ENCODE assay signal across 1 cellular context in the genomic region with DNA sequence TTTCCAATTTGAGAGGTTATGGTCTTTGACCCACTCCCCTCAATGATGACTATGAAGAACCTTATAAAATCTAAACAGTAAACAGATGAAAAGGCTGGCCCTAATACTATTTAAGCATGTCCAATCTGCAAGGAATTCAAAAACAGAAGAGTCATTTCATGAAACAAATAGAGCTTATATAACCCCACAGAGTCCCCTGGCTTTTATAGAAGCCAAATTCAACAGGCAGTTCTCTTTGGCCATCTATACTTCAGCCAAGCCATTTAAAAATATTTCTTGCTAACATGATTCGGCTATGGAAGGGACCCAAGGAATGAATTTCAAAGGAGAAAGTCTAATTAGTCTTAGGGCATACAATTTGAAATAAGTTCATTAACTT.
TF ChIP-seq lines count a peak whose summit lies in the region.

No MANE protein-coding gene starts in this region.

TF ChIP-seq in WTC11, 78 proteins besides CTCF, POLR2A, EP300 and RAD21:
- TF ChIP-seq, protein P1, sequence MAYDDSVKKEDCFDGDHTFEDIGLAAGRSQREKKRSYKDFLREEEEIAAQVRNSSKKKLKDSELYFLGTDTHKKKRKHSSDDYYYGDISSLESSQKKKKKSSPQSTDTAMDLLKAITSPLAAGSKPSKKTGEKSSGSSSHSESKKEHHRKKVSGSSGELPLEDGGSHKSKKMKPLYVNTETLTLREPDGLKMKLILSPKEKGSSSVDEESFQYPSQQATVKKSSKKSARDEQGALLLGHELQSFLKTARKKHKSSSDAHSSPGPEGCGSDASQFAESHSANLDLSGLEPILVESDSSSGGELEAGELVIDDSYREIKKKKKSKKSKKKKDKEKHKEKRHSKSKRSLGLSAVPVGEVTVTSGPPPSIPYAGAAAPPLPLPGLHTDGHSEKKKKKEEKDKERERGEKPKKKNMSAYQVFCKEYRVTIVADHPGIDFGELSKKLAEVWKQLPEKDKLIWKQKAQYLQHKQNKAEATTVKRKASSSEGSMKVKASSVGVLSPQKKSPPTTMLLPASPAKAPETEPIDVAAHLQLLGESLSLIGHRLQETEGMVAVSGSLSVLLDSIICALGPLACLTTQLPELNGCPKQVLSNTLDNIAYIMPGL (CRISPR knock-in tag; IDR thresholded peaks at IDR 0.05) = no peak
- no peak for TF ChIP-seq FOXP1 (CRISPR knock-in tag; IDR thresholded peaks at IDR 0.05; ENCODE audit: borderline replicate concordance)
- no peak for TF ChIP-seq ZNF121 (CRISPR knock-in tag; IDR thresholded peaks at IDR 0.05)
- TF ChIP-seq ZNF263 (CRISPR knock-in tag; IDR thresholded peaks at IDR 0.05; ENCODE audit: low read depth) = no peak
- no peak for TF ChIP-seq PREB (CRISPR knock-in tag; IDR thresholded peaks at IDR 0.05; ENCODE audit: borderline replicate concordance)
- no peak for TF ChIP-seq ETV6 (CRISPR knock-in tag; IDR thresholded peaks at IDR 0.05)
- TF ChIP-seq IRF1 (CRISPR knock-in tag; IDR thresholded peaks at IDR 0.05) = no peak
- TF ChIP-seq NR3C1 (CRISPR knock-in tag; conservative IDR thresholded peaks at IDR 0.05; ENCODE audit: low read depth) = no peak
- TF ChIP-seq HMGA2 (CRISPR knock-in tag; IDR thresholded peaks at IDR 0.05) = no peak
- TF ChIP-seq RORB (CRISPR knock-in tag; IDR thresholded peaks at IDR 0.05) = no peak
- TF ChIP-seq, protein P2, sequence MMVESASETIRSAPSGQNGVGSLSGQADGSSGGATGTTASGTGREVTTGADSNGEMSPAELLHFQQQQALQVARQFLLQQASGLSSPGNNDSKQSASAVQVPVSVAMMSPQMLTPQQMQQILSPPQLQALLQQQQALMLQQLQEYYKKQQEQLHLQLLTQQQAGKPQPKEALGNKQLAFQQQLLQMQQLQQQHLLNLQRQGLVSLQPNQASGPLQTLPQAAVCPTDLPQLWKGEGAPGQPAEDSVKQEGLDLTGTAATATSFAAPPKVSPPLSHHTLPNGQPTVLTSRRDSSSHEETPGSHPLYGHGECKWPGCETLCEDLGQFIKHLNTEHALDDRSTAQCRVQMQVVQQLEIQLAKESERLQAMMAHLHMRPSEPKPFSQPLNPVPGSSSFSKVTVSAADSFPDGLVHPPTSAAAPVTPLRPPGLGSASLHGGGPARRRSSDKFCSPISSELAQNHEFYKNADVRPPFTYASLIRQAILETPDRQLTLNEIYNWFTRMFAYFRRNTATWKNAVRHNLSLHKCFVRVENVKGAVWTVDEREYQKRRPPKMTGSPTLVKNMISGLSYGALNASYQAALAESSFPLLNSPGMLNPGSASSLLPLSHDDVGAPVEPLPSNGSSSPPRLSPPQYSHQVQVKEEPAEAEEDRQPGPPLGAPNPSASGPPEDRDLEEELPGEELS (CRISPR knock-in tag; IDR thresholded peaks at IDR 0.05) = no peak
- no peak for TF ChIP-seq NFE2L1 (CRISPR knock-in tag; IDR thresholded peaks at IDR 0.05)
- no peak for TF ChIP-seq TEAD1 (CRISPR knock-in tag; IDR thresholded peaks at IDR 0.05)
- TF ChIP-seq, protein P3, sequence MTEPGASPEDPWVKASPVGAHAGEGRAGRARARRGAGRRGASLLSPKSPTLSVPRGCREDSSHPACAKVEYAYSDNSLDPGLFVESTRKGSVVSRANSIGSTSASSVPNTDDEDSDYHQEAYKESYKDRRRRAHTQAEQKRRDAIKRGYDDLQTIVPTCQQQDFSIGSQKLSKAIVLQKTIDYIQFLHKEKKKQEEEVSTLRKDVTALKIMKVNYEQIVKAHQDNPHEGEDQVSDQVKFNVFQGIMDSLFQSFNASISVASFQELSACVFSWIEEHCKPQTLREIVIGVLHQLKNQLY (CRISPR knock-in tag; IDR thresholded peaks at IDR 0.05) = no peak
- TF ChIP-seq PRRX2 (CRISPR knock-in tag; IDR thresholded peaks at IDR 0.05) = no peak
- TF ChIP-seq, protein P4, sequence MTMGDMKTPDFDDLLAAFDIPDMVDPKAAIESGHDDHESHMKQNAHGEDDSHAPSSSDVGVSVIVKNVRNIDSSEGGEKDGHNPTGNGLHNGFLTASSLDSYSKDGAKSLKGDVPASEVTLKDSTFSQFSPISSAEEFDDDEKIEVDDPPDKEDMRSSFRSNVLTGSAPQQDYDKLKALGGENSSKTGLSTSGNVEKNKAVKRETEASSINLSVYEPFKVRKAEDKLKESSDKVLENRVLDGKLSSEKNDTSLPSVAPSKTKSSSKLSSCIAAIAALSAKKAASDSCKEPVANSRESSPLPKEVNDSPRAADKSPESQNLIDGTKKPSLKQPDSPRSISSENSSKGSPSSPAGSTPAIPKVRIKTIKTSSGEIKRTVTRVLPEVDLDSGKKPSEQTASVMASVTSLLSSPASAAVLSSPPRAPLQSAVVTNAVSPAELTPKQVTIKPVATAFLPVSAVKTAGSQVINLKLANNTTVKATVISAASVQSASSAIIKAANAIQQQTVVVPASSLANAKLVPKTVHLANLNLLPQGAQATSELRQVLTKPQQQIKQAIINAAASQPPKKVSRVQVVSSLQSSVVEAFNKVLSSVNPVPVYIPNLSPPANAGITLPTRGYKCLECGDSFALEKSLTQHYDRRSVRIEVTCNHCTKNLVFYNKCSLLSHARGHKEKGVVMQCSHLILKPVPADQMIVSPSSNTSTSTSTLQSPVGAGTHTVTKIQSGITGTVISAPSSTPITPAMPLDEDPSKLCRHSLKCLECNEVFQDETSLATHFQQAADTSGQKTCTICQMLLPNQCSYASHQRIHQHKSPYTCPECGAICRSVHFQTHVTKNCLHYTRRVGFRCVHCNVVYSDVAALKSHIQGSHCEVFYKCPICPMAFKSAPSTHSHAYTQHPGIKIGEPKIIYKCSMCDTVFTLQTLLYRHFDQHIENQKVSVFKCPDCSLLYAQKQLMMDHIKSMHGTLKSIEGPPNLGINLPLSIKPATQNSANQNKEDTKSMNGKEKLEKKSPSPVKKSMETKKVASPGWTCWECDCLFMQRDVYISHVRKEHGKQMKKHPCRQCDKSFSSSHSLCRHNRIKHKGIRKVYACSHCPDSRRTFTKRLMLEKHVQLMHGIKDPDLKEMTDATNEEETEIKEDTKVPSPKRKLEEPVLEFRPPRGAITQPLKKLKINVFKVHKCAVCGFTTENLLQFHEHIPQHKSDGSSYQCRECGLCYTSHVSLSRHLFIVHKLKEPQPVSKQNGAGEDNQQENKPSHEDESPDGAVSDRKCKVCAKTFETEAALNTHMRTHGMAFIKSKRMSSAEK (CRISPR knock-in tag; IDR thresholded peaks at IDR 0.05; ENCODE audit: borderline replicate concordance) = no peak
- TF ChIP-seq ZNF396 (CRISPR knock-in tag; IDR thresholded peaks at IDR 0.05; ENCODE audit: borderline replicate concordance) = no peak
TF ChIP-seq in WTC11: peak in this region for 0.
